Comparison of ENCODE assay signal across 21 cellular contexts in genomic region chr2:216160786-216161185, GRCh38.
"Had no signal": no experiment of that assay in that cellular context is flagged by ENCODE, and none has a peak within 500 bp of the region (broad histone marks: within the 10 kb centered on the region; RNA-seq: fewer than 3 reads in every experiment).

No MANE protein-coding gene starts in this region.

- H3K4me3 ChIP-seq: MG63, SJSA1, SK-N-MC had no signal

- DNase-seq: IMR-90, Karpas-422, KG1, MG63, NCI-H1092, NCI-H1105 treated with DMSO at 0.1 percent for 48 hours, NCI-H1417 treated with DMSO at 0.1 percent for 48 hours, NCI-H146, NCI-H1694 treated with DMSO at 0.1 percent for 48 hours, NCI-H1930, NCI-H2081, NCI-H2107, NCI-H2227 treated with DMSO at 0.1 percent for 48 hours, NCI-H524, NCI-H526 treated with DMSO at 0.1 percent for 48 hours, NCI-H748 treated with DMSO at 0.1 percent for 48 hours, Right ventricle myocardium superior, RPMI8226, SIG-M5 had no signal
